8 cellular contexts compared by ENCODE assay signal in the genomic region with DNA sequence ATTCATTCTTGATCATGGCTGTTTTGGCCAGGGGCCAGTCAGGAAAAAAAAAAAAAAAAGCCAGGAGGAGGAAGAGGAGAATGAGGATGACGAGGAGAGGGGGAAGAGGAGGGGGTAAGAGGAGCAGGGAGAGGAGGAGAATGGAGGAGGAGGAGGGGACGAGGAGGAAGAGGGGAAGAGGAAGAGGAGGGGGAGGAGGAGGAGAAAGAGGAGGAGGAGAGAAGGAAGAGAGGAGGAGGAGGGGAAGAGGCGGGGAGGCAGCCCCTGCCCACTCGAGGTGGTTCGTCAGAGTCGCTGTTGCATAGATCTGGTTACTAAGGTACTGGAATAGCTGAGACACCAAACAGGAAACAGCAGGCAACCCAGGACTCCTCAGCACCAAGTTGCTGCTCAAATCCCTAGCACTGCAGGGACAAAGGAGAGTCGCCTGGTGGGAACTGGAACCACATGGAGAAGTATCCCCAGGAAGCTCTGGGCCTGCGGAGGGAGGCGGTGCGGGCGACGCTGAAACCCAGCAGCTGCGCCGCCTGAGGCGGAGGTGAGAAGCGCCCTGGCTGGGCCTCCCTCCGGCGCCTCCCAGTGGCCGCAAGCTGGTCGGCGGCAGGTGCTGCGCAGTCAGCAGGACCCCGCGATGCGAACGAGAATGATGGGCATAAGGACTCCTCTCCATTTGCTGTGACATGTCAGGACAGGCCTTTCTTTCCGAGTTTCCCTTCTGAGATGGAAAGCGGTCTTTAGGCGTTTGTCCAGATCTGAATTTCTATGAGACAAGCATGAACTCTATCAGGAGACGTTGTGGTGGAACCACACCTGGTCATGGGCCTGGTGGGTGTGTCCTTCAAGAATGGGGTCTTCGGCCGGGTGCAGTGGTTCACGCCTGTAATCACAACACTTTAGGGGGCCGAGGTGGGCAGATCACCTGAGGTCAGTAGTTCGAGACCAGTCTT. TPM values are rescaled to one million over a fixed set of nuclear protein-coding genes. Genes with fewer than 3 reads are reported as not detected.
DNase-seq lines count a peak whose midpoint lies in the region; ATAC-seq and TF ChIP-seq lines count a peak whose summit lies in the region.

No MANE protein-coding gene starts in this region.

- peak; percentile 79 for DNase-seq in EL
- DNase-seq in NCI-H2107 treated with DMSO at 0.1 percent for 48 hours (lab: John Stamatoyannopoulos, UW; ENCODE audit: unreplicated experiment): peak; percentile 7
- DNase-seq in activated CD4-positive, alpha-beta T cell treated with anti-CD3 and anti-CD28 coated beads for 1 hour: peak; percentile 65
- DNase-seq in cerebellar cortex (ENCODE audit: low spot score): peak; percentile 62
- peak; percentile 43 for DNase-seq in kidney epithelial cell (ENCODE audit: low read depth)
- DNase-seq in stimulated activated CD4-positive, alpha-beta T cell treated with anti-CD3 and anti-CD28 coated beads, Interleukin-15, amount 100 ng/mL, for 1 hour (ENCODE audit: low read depth in 1 of 2, low spot score in 1 of 2): peak; percentile 56 to 71

- H3K36me3 ChIP-seq in kidney epithelial cell (ENCODE audit: control insufficient read depth, insufficient read depth, low read length): no peaks in the 10 kb centered on the region

- TF ChIP-seq CTCF in kidney epithelial cell (IDR thresholded peaks at IDR 0.05; ENCODE audit: insufficient read depth, low read length, poor library complexity, severe bottlenecking): peak; percentile 100

- peak overlapping the region; percentile 9 for H3K4me3 ChIP-seq in kidney epithelial cell (ENCODE audit: low read depth, low read length)

- no peaks in the 10 kb centered on the region for H3K27me3 ChIP-seq in kidney epithelial cell (ENCODE audit: control insufficient read depth, insufficient read depth, low read length)

- ATAC-seq in HG02571 (IDR thresholded peaks at IDR 0.05; ENCODE audit: unreplicated experiment): peak; percentile 65
- no peak for ATAC-seq in HG03520 (IDR thresholded peaks at IDR 0.05; ENCODE audit: unreplicated experiment)

RNA-seq across cellular contexts. Expression of gene FAM240A, which starts 17.5 kb away (rescaled TPM):
- not detected in 2 replicates for total RNA-seq in kidney epithelial cell

Comparison
In these comparisons a context has a peak if more than half of its experiments do, and no peak if none do; other contexts are left out.
1. DNase-seq: peak in every context shown above with its lines; median percentile 79 in EL; 65 in activated CD4-positive, alpha-beta T cell treated with anti-CD3 and anti-CD28 coated beads for 1 hour; 64 in stimulated activated CD4-positive, alpha-beta T cell treated with anti-CD3 and anti-CD28 coated beads, Interleukin-15, amount 100 ng/mL, for 1 hour; 62 in cerebellar cortex; 43 in kidney epithelial cell; 7 in NCI-H2107 treated with DMSO at 0.1 percent for 48 hours.